ENCODE assay signal across 6 cellular contexts in the genomic region with DNA sequence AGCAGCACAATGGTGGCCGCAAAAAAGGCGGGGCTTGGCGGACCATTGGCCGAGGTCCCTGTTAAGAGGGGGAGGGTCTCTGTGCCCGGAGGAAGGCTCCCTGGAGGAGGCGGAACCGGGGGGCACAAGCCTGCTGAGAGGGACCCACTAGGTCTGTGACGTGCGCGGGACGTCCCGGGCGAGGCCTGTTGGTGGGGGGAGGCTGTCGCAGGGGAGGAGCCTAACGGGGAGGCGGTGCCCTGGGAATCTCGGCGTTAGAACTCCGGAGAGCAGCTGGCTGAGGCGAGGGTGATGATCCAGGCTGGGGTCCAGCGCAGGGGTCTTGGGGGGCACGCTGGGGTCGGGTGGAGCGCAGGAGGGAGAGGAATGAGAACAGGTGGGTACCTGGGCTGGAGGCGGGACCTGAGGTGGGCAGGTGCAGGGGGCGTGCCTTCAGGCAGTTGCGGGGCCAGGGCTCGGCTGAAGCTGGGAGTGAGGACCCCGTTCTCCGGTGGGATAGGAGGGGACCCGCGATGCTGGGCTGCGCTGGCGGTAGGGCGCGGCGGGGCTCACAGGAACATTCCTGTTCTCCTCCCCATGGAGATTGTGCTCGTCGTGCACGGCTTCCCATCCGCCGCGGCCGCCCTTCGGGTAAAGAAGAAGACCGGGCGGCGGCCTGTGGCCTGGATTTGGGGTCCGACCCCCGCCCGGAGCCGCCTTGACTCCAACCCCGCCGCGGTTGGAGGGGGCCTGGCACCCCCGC. TPM values are rescaled to one million over a fixed set of nuclear protein-coding genes. Genes with fewer than 3 reads are reported as not detected.
A peak's percentile ranks its signal among the peaks of the same experiment; 100 is the strongest.
DNase-seq lines count a peak whose midpoint lies in the region; ATAC-seq and TF ChIP-seq lines count a peak whose summit lies in the region.
"Not testable (repeated sequence)": the region's sequence is repeated elsewhere in the genome, so short reads cannot be mapped to it uniquely, and the experiment has no call there.

No MANE protein-coding gene starts in this region.

- H3K27ac ChIP-seq in coronary artery; iPS DF 6.9 (ENCODE audit: low read length): not testable (repeated sequence)

- not testable (repeated sequence) for H3K36me3 ChIP-seq in iPS DF 6.9 (ENCODE audit: control insufficient read depth, insufficient read depth, low read length)

- peak; percentile 66 for ATAC-seq in activated CD8-positive, alpha-beta T cell treated with anti-CD3 and anti-CD28 coated beads for 36 hours

- H3K9me3 ChIP-seq in iPS DF 6.9 (ENCODE audit: control insufficient read depth, insufficient read depth, low read length): not testable (repeated sequence)

- CTCF ChIA-PET in activated CD8-positive, alpha-beta T cell treated with anti-CD3 and anti-CD28 coated beads for 36 hours (lab: Charles Lee): not testable (repeated sequence)

- H3K27me3 ChIP-seq in iPS DF 6.9 (ENCODE audit: control insufficient read depth, insufficient read depth, low read length): not testable (repeated sequence)

- not testable (repeated sequence) for H3K4me1 Mint-ChIP-seq in activated CD8-positive, alpha-beta T cell treated with anti-CD3 and anti-CD28 coated beads for 36 hours (ENCODE audit: low read depth); osteocyte (ENCODE audit: unreplicated experiment); type B pancreatic cell (ENCODE audit: unreplicated experiment)

- H3K4me3 ChIP-seq in HFF-Myc (replicated peaks; ENCODE audit: low read depth, low read length) (0 out of 2 replicates have a peak overlapping the region, but pooled peaks have one; percentile 19), coronary artery (peak overlapping the region; percentile 76), iPS DF 6.9 (ENCODE audit: low read length) (peak overlapping the region; percentile 37; the same call in 1 of the 2 replicates)

- not testable (repeated sequence) for H3K27me3 Mint-ChIP-seq in activated CD8-positive, alpha-beta T cell treated with anti-CD3 and anti-CD28 coated beads for 36 hours; osteocyte (ENCODE audit: unreplicated experiment); type B pancreatic cell

- H3K4me3 Mint-ChIP-seq in activated CD8-positive, alpha-beta T cell treated with anti-CD3 and anti-CD28 coated beads for 36 hours; osteocyte (ENCODE audit: unreplicated experiment); type B pancreatic cell: not testable (repeated sequence)

- not testable (repeated sequence) for H3K36me3 Mint-ChIP-seq in activated CD8-positive, alpha-beta T cell treated with anti-CD3 and anti-CD28 coated beads for 36 hours (ENCODE audit: low read depth); osteocyte (ENCODE audit: unreplicated experiment); type B pancreatic cell

- intact Hi-C loops in activated CD8-positive, alpha-beta T cell treated with anti-CD3 and anti-CD28 coated beads for 36 hours (cut with micrococcal nuclease): not testable (repeated sequence)

- TF ChIP-seq CTCF in HFF-Myc (IDR thresholded peaks at IDR 0.05; ENCODE audit: low read depth, low read length, missing control alignments); activated CD8-positive, alpha-beta T cell treated with anti-CD3 and anti-CD28 coated beads for 36 hours (IDR thresholded peaks at IDR 0.05); coronary artery (IDR thresholded peaks at IDR 0.05); osteocyte (IDR thresholded peaks at IDR 0.05); type B pancreatic cell (conservative IDR thresholded peaks at IDR 0.05): not testable (repeated sequence)

- DNase-seq in HFF-Myc (ENCODE audit: extremely low read depth, low read depth); coronary artery (ENCODE audit: low spot score); iPS DF 6.9 (ENCODE audit: low read depth, low spot score): not testable (repeated sequence)
- peak; percentile 1 for DNase-seq in activated CD8-positive, alpha-beta T cell treated with anti-CD3 and anti-CD28 coated beads for 36 hours
- DNase-seq in osteocyte (ENCODE audit: extremely low spot score, unreplicated experiment) (peak; percentile 77), type B pancreatic cell (ENCODE audit: extremely low spot score, unreplicated experiment) (peak; percentile 57)

- H3K4me1 ChIP-seq in iPS DF 6.9 (ENCODE audit: control insufficient read depth, insufficient read depth, low read length): not testable (repeated sequence)

- not testable (repeated sequence) for H3K9me3 Mint-ChIP-seq in activated CD8-positive, alpha-beta T cell treated with anti-CD3 and anti-CD28 coated beads for 36 hours; osteocyte (ENCODE audit: unreplicated experiment); type B pancreatic cell

- WGBS in iPS DF 6.9 (ENCODE audit: insufficient coverage, insufficient read length): no CpG with 5 or more reads among the region's 56 CpGs

- POLR2A ChIA-PET in activated CD8-positive, alpha-beta T cell treated with anti-CD3 and anti-CD28 coated beads for 36 hours (lab: Charles Lee): not testable (repeated sequence)

- not testable (repeated sequence) for H3K27ac Mint-ChIP-seq in activated CD8-positive, alpha-beta T cell treated with anti-CD3 and anti-CD28 coated beads for 36 hours; osteocyte (ENCODE audit: unreplicated experiment); type B pancreatic cell

RNA-seq across cellular contexts. Expression of a gene that starts 6.7 kb away (rescaled TPM):
- total RNA-seq in activated CD8-positive, alpha-beta T cell treated with anti-CD3 and anti-CD28 coated beads for 36 hours: 10 to 100 TPM; 14.8 to 18.0 TPM
- 14.9 and 16.3 TPM in 2 replicates for total RNA-seq in osteocyte
- total RNA-seq in type B pancreatic cell (ENCODE audit: low replicate concordance): 27.7 and 33.0 TPM in 2 replicates

RNA-seq across cellular contexts. Expression of a gene that starts 12.0 kb away (rescaled TPM):
- 100 to 1,000 TPM; 116 to 129 TPM for total RNA-seq in activated CD8-positive, alpha-beta T cell treated with anti-CD3 and anti-CD28 coated beads for 36 hours
- 20.0 and 34.1 TPM in 2 replicates for total RNA-seq in osteocyte
- 27.6 and 28.0 TPM in 2 replicates for total RNA-seq in type B pancreatic cell (ENCODE audit: low replicate concordance)

RNA-seq across cellular contexts. Expression of a gene that starts 12.2 kb away (rescaled TPM):
- total RNA-seq in activated CD8-positive, alpha-beta T cell treated with anti-CD3 and anti-CD28 coated beads for 36 hours: 100 to 1,000 TPM; 248 to 254 TPM
- 64.5 and 73.2 TPM in 2 replicates for total RNA-seq in osteocyte
- 82.9 and 148 TPM in 2 replicates for total RNA-seq in type B pancreatic cell (ENCODE audit: low replicate concordance)

RNA-seq across cellular contexts. Expression of a gene that starts 22.3 kb away (rescaled TPM):
- 1,000 to 10,000 TPM; 1,130 to 1,151 TPM for total RNA-seq in activated CD8-positive, alpha-beta T cell treated with anti-CD3 and anti-CD28 coated beads for 36 hours
- total RNA-seq in osteocyte (0.97 and 3.2 TPM in 2 replicates), type B pancreatic cell (ENCODE audit: low replicate concordance) (10.8 and 21.3 TPM in 2 replicates)

RNA-seq across cellular contexts. Expression of a gene that starts 42.6 kb away (rescaled TPM):
- total RNA-seq in activated CD8-positive, alpha-beta T cell treated with anti-CD3 and anti-CD28 coated beads for 36 hours: 10 to 100 TPM; 14.7 to 20.7 TPM
- total RNA-seq in osteocyte (10.0 and 22.9 TPM in 2 replicates), type B pancreatic cell (ENCODE audit: low replicate concordance) (9.1 and 15.3 TPM in 2 replicates)

Comparison
In these comparisons a context has a peak if more than half of its experiments do, and no peak if none do; other contexts are left out.
1. H3K4me3 ChIP-seq: peak in every context shown above with its lines; median percentile 76 in coronary artery; 37 in iPS DF 6.9; 19 in HFF-Myc.